In the genomic region with DNA sequence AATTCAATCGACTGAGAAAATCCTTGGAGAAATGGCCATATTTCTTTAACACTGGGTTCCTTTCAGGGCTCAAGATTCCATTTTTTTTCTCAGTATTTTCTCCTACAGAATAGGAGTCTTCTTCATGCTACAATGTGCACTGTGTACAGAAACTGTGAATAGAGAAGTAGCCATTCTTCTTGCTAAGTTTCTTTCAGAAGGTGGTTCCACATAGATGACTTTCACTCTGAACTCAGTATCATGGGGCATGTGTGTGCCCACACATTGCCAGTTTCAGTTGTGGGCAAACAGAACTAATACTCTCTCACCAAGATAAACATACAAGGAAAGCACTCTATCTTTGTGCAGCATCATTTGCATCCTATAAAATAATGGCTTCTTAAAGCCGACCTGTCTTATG, we compare ENCODE assay signal across 21 cellular contexts.
DNase-seq lines count a peak whose midpoint lies in the region; ATAC-seq and TF ChIP-seq lines count a peak whose summit lies in the region.
"Had no signal": no experiment of that assay in that cellular context is flagged by ENCODE, and none has a peak within 500 bp of the region (broad histone marks: within the 10 kb centered on the region; RNA-seq: fewer than 3 reads in every experiment).

No MANE protein-coding gene starts in this region.

- ATAC-seq in HG02588 (IDR thresholded peaks at IDR 0.05; ENCODE audit: unreplicated experiment) (peak; percentile 87), HG03442 (IDR thresholded peaks at IDR 0.05; ENCODE audit: unreplicated experiment) (peak; percentile 72), GM19351 (IDR thresholded peaks at IDR 0.05; ENCODE audit: unreplicated experiment) (no peak)
- ATAC-seq: A549, SK-N-SH treated with all-trans-retinoic acid at 6 μM for 48 hours had no signal

- peak overlapping the region; percentile 49 for H3K4me3 ChIP-seq in DOHH2 (ENCODE audit: low read length)
- H3K4me3 ChIP-seq: A549, Peyer's patch had no signal

- DNase-seq in medulla oblongata (ENCODE audit: extremely low spot score) (peak; percentile 38), NCI-H2107 (lab: John Stamatoyannopoulos, UW) (no peak), SKM-1 (lab: John Stamatoyannopoulos, UW; ENCODE audit: unreplicated experiment) (no peak), NOMO-1 treated with DMSO at 0.1 percent for 48 hours (lab: John Stamatoyannopoulos, UW; ENCODE audit: unreplicated experiment) (no peak)
- DNase-seq: CD4-positive, CD25-positive, alpha-beta regulatory T cell; DMS79; GDM1; H9; NCI-H1436 treated with DMSO at 0.1 percent for 48 hours; NCI-H2081 treated with DMSO at 0.1 percent for 48 hours; NCI-H226; NCI-H526; NK-92 treated with Interleukin-12 subunit alpha and Interleukin-12 subunit beta, amount 100 ng/mL, for 24 hours; Peyer's patch; Right ventricle myocardium superior had no signal

- no peaks in the 10 kb centered on the region for H4K20me1 ChIP-seq in DOHH2 (ENCODE audit: control insufficient read depth, insufficient read depth, low read depth, low read length)

- H3F3A ChIP-seq in DOHH2 (ENCODE audit: control insufficient read depth, insufficient read depth): 0 out of 2 replicates have a peak, but pooled peaks cover 2% of the 10 kb centered on the region

- no peak for TF ChIP-seq CTCF in DOHH2 (IDR thresholded peaks at IDR 0.05; ENCODE audit: low read depth, low read length, poor library complexity, severe bottlenecking)

- H3K36me3 ChIP-seq in DOHH2 (ENCODE audit: control insufficient read depth, low read length): peaks cover 9% of the 10 kb centered on the region; the same call in 1 of the 2 replicates
- H3K36me3 ChIP-seq: Peyer's patch had no signal

- H3K9me2 ChIP-seq in DOHH2 (replicated peaks; ENCODE audit: control insufficient read depth, low read length): no peaks in the 10 kb centered on the region

- no peaks in the 10 kb centered on the region for H3K27me3 ChIP-seq in DOHH2 (ENCODE audit: control insufficient read depth, low read length)
- H3K27me3 ChIP-seq: Peyer's patch had no signal

- H3K9me3 ChIP-seq in DOHH2 (ENCODE audit: control insufficient read depth, insufficient read depth, low read length): no peaks in the 10 kb centered on the region
- H3K9me3 ChIP-seq: A549, Peyer's patch had no signal

- H3K27ac ChIP-seq in DOHH2 (ENCODE audit: low read depth, low read length): peak overlapping the region; percentile 75
- H3K27ac ChIP-seq: A549, Peyer's patch had no signal

- H3K79me2 ChIP-seq in DOHH2 (ENCODE audit: control insufficient read depth, low read length): no peaks in the 10 kb centered on the region

- peaks cover 37% of the 10 kb centered on the region for H3K4me1 ChIP-seq in DOHH2 (ENCODE audit: control insufficient read depth, low read length)
- H3K4me1 ChIP-seq: A549, Peyer's patch had no signal

- peak overlapping the region; percentile 61 for H3K4me2 ChIP-seq in DOHH2 (ENCODE audit: low read length)
- H3K4me2 ChIP-seq: A549 had no signal
